Comparison of ENCODE assay signal across 18 cellular contexts in the genomic region with DNA sequence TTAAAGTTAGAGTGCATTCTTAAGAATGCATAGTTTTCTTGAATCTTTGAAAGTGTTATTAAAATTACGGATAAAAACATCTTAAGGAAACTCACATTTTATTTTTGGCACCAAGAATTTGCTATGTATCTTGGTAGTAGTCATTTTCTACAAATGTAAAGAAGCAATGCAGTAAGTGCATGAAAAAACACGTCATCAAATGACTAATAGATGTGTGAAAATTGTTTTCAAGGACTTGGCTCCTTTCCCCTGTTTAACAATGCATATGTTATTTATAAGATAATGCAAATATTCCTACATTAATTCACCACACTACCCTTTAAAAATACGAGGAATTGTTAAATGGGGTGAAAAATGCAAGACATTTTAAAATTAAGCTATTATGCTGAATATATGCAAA.
"Had no signal": no experiment of that assay in that cellular context is flagged by ENCODE, and none has a peak within 500 bp of the region (broad histone marks: within the 10 kb centered on the region; RNA-seq: fewer than 3 reads in every experiment).

No MANE protein-coding gene starts in this region.

- H3K9me3 ChIP-seq: neutrophil, sigmoid colon, thoracic aorta had no signal

- H3K36me3 ChIP-seq: heart left ventricle, neutrophil, sigmoid colon, thoracic aorta, transverse colon had no signal

- DNase-seq: effector memory CD8-positive, alpha-beta T cell; erythroblast; heart left ventricle; kidney glomerular epithelial cell; mammary epithelial cell; mucosa of descending colon; naive thymus-derived CD8-positive, alpha-beta T cell; posterior cingulate gyrus; sigmoid colon; stimulated activated CD4-positive, alpha-beta T cell treated with anti-CD3 and anti-CD28 coated beads, Interleukin-2, amount 100 ng/mL, for 24 hours; stimulated activated CD4-positive, alpha-beta T cell treated with anti-CD3 and anti-CD28 coated beads, Interleukin-4, amount 100 ng/mL, for 4 hours; stimulated activated naive B cell treated with anti-CD40 and anti-IgM and Interleukin-4, amounts not matched to agents 10 μg/mL and 1 μg/mL and 100 μg/mL, for 72 hours; stimulated activated naive CD8-positive, alpha-beta T cell treated with anti-CD3 and anti-CD28 coated beads, Interleukin-15, amount 100 ng/mL, for 72 hours; transverse colon had no signal

- H3K27ac ChIP-seq: heart left ventricle, neutrophil, sigmoid colon, skin epidermis, thoracic aorta, transverse colon had no signal

- H3K4me1 ChIP-seq: heart left ventricle, sigmoid colon, transverse colon had no signal

- ATAC-seq: effector memory CD8-positive, alpha-beta T cell; heart left ventricle; left lobe of liver; mucosa of descending colon; naive thymus-derived CD8-positive, alpha-beta T cell; stimulated activated naive B cell treated with anti-CD40 and anti-IgM and Interleukin-4, amounts not matched to agents 10 μg/mL and 1 μg/mL and 100 μg/mL, for 72 hours; stimulated activated naive CD8-positive, alpha-beta T cell treated with anti-CD3 and anti-CD28 coated beads, Interleukin-15, amount 100 ng/mL, for 72 hours had no signal

- H3K4me3 ChIP-seq: heart left ventricle, mucosa of descending colon, sigmoid colon, skin epidermis, thoracic aorta, transverse colon had no signal

- H3K27me3 ChIP-seq: heart left ventricle, neutrophil, sigmoid colon, transverse colon had no signal
